Comparison of ENCODE assay signal across 8 cellular contexts in the genomic region with DNA sequence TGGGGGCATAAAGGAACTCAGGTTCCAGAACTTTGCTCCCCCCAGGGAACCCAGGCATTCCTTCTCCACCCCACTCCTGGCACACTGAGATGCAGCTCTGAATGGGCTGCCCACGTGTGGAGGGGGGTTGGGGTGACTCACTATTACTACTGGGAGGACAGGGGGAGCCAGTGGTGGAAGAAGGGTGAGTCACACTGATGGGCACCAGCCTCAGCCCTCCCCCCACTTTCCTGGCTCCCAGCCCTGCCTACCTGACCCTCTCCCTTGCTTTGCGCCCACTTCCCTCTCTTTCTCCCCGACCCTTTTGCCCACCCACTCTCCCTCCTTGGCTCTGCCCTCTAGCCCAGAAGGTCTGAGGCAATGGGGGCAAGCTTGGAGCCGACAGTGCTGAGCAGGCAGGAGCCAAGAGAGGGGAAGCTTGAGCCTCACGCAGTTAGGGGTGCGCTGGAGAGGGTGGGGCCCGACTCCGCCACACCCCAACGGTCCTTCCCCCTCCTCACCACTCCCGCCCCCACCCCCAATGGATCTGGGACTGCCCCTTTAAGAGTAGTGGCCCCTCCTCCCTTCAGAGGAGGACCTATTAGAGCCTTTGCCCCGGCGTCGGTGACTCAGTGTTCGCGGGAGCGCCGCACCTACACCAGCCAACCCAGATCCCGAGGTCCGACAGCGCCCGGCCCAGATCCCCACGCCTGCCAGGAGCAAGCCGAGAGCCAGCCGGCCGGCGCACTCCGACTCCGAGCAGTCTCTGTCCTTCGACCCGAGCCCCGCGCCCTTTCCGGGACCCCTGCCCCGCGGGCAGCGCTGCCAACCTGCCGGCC. TPM values are rescaled to one million over a fixed set of nuclear protein-coding genes. Genes with fewer than 3 reads are reported as not detected.
DNase-seq lines count a peak whose midpoint lies in the region; ATAC-seq and TF ChIP-seq lines count a peak whose summit lies in the region.

Gene LMNA, plus strand, starts transcription at position 611 of the 818 bp plus-strand sequence. CDS start 208 bp downstream, outside the sequence.

- peak within 1 kb of the TSS; percentile 94 to 99 for H3K4me3 Mint-ChIP-seq in activated T-cell treated with anti-CD3 and anti-CD28 coated beads, Interleukin-2, amount 50 U/mL, for 72 hours
- peak within 1 kb of the TSS; percentile 88 to 92 for H3K4me3 Mint-ChIP-seq in stimulated activated naive B cell treated with anti-CD40 and anti-IgM and Interleukin-4, amounts not matched to agents 10 μg/mL and 1 μg/mL and 100 μg/mL, for 72 hours

- BruUV-seq in Panc1 (replicated peaks; lab: Mats Ljungman, UMichigan): no TSS peak

- TF ChIP-seq CTCF in Panc1 (IDR thresholded peaks at IDR 0.05) (no peak), esophagus squamous epithelium (IDR thresholded peaks at IDR 0.05) (no peak)

- CTCF ChIA-PET in Panc1 (lab: Charles Lee): interaction anchor here (1.3 kb wide), 1 partner anchor 16 kb away, joined by 5 read pairs; no protein-coding TSS in a partner anchor

- 0% methylated on average over 3 to 9 of the region's 37 CpGs for WGBS in esophagus squamous epithelium, 2 donors

- H3K36me3 ChIP-seq in Panc1 (ENCODE audit: control insufficient read depth, insufficient read depth, low read length): peaks cover 6% of the 10 kb centered on the region; the same call in 1 of the 2 replicates
- H3K36me3 ChIP-seq in esophagus squamous epithelium: no peaks in the 10 kb centered on the region

- peak in 3 of 4 donors; percentile 88 to 99 (median 98) for TF ChIP-seq POLR2A in esophagus squamous epithelium (IDR thresholded peaks at IDR 0.05)

- H3K4me1 ChIP-seq in Panc1 (ENCODE audit: control insufficient read depth, insufficient read depth, low read length): peaks cover 41% of the 10 kb centered on the region
- H3K4me1 ChIP-seq in esophagus squamous epithelium: peaks cover 36 to 72% (median 51%) of the 10 kb centered on the region in 3 donors

- intact Hi-C loops in Panc1 (cut with micrococcal nuclease; ENCODE audit: unreplicated experiment) (loop anchor here (2.0 kb wide), 1 partner anchor 48 kb away; no protein-coding TSS in a partner anchor), esophagus squamous epithelium (cut with DNase I) (no loop called here)

- H3K36me3 Mint-ChIP-seq in activated T-cell treated with anti-CD3 and anti-CD28 coated beads, Interleukin-2, amount 50 U/mL, for 72 hours (ENCODE audit: insufficient read depth in 2 of 2): peaks cover 9 to 14% of the 10 kb centered on the region in 2 donors
- peaks cover 7 to 21% of the 10 kb centered on the region in 2 donors for H3K36me3 Mint-ChIP-seq in stimulated activated naive B cell treated with anti-CD40 and anti-IgM and Interleukin-4, amounts not matched to agents 10 μg/mL and 1 μg/mL and 100 μg/mL, for 72 hours

- no peaks in the 10 kb centered on the region for H3K27me3 ChIP-seq in Panc1 (ENCODE audit: control insufficient read depth, insufficient read depth, low read length)
- H3K27me3 ChIP-seq in esophagus squamous epithelium: no peaks in the 10 kb centered on the region

- H3K9me3 ChIP-seq in Panc1 (ENCODE audit: control insufficient read depth, insufficient read depth, low read depth, low read length) (no peaks in the 10 kb centered on the region), esophagus squamous epithelium (no peaks in the 10 kb centered on the region)

- POLR2A ChIA-PET in Panc1 (lab: Charles Lee): interaction anchor here (0.6 to 2.4 kb wide), 2 partner anchors 8 to 15 kb away, joined by 3 to 12 read pairs; no protein-coding TSS in a partner anchor

- H3K4me3 ChIP-seq in Panc1 (ENCODE audit: low read depth in 2 of 2, low read length in 2 of 2) (peak within 1 kb of the TSS; percentile 78 to 99), esophagus squamous epithelium (peak within 1 kb of the TSS; percentile 91 to 93 (median 92))

- DNase-seq in CMK (ENCODE audit: low read depth) (peak; percentile 68), HuH-7.5 (ENCODE audit: low spot score) (peak; percentile 87), Panc1 (ENCODE audit: low read depth, low spot score) (peak; percentile 82), esophagus squamous epithelium (lab: John Stamatoyannopoulos, UW) (peak; percentile 52), myocyte (ENCODE audit: low read depth) (peak; percentile 96)
- peak; percentile 84 to 85 for DNase-seq in activated T-cell treated with anti-CD3 and anti-CD28 coated beads, Interleukin-2, amount 50 U/mL, for 72 hours
- DNase-seq in stimulated activated naive B cell treated with anti-CD40 and anti-IgM and Interleukin-4, amounts not matched to agents 10 μg/mL and 1 μg/mL and 100 μg/mL, for 72 hours: peak; percentile 52

- H3K27ac ChIP-seq in Panc1 (ENCODE audit: low read length) (peak within 1 kb of the TSS; percentile 96), esophagus squamous epithelium (peak within 1 kb of the TSS; percentile 96 to 99 (median 98))

- H3K4me1 Mint-ChIP-seq in activated T-cell treated with anti-CD3 and anti-CD28 coated beads, Interleukin-2, amount 50 U/mL, for 72 hours (ENCODE audit: low read depth): peaks cover 47% of the 10 kb centered on the region
- peaks cover 41 to 74% of the 10 kb centered on the region in 2 donors for H3K4me1 Mint-ChIP-seq in stimulated activated naive B cell treated with anti-CD40 and anti-IgM and Interleukin-4, amounts not matched to agents 10 μg/mL and 1 μg/mL and 100 μg/mL, for 72 hours

- peaks cover 28% of the 10 kb centered on the region for H3K27me3 Mint-ChIP-seq in activated T-cell treated with anti-CD3 and anti-CD28 coated beads, Interleukin-2, amount 50 U/mL, for 72 hours (ENCODE audit: low read depth)
- H3K27me3 Mint-ChIP-seq in stimulated activated naive B cell treated with anti-CD40 and anti-IgM and Interleukin-4, amounts not matched to agents 10 μg/mL and 1 μg/mL and 100 μg/mL, for 72 hours: peaks cover 0 to 12% of the 10 kb centered on the region in 2 donors

- no peaks in the 10 kb centered on the region for H3K9me3 Mint-ChIP-seq in activated T-cell treated with anti-CD3 and anti-CD28 coated beads, Interleukin-2, amount 50 U/mL, for 72 hours
- no peaks in the 10 kb centered on the region for H3K9me3 Mint-ChIP-seq in stimulated activated naive B cell treated with anti-CD40 and anti-IgM and Interleukin-4, amounts not matched to agents 10 μg/mL and 1 μg/mL and 100 μg/mL, for 72 hours

- peak within 1 kb of the TSS; percentile 88 for H3K27ac Mint-ChIP-seq in activated T-cell treated with anti-CD3 and anti-CD28 coated beads, Interleukin-2, amount 50 U/mL, for 72 hours
- peak within 1 kb of the TSS; percentile 91 for H3K27ac Mint-ChIP-seq in stimulated activated naive B cell treated with anti-CD40 and anti-IgM and Interleukin-4, amounts not matched to agents 10 μg/mL and 1 μg/mL and 100 μg/mL, for 72 hours

- ATAC-seq in GM21390 (IDR thresholded peaks at IDR 0.05; ENCODE audit: unreplicated experiment) (peak; percentile 68), Panc1 (peak; percentile 84)
- peak; percentile 87 to 88 for ATAC-seq in activated T-cell treated with anti-CD3 and anti-CD28 coated beads, Interleukin-2, amount 50 U/mL, for 72 hours (replicated peaks in 1 of 2)
- ATAC-seq in stimulated activated naive B cell treated with anti-CD40 and anti-IgM and Interleukin-4, amounts not matched to agents 10 μg/mL and 1 μg/mL and 100 μg/mL, for 72 hours (replicated peaks): peak; percentile 88 to 90

- in situ Hi-C loops in Panc1 (cut with HindIII; ENCODE audit: low pct_unique_long_range_greater_than_20kb, low sequenced_read_pairs): no loop called here

RNA-seq across cellular contexts. Expression of gene LMNA, which starts in this region (rescaled TPM):
- total RNA-seq in Panc1 (2021; ENCODE audit: unreplicated experiment) (691 TPM), esophagus squamous epithelium (100 to 1,000 TPM; 322 to 480 (median 403) TPM), myocyte (1,328 and 1,573 TPM in 2 replicates)
- polyA plus RNA-seq in Panc1 (2012; ENCODE audit: insufficient read length): 726 TPM
- 100 to 1,000 TPM; 125 to 159 TPM for total RNA-seq in activated T-cell treated with anti-CD3 and anti-CD28 coated beads, Interleukin-2, amount 50 U/mL, for 72 hours
- 603 TPM for polyA plus RNA-seq in myocyte (2012)

Comparison
In these comparisons a context has a peak if more than half of its experiments do, and no peak if none do; other contexts are left out.
1. Peak in every context shown above with its lines: DNase-seq, ATAC-seq, H3K4me3 ChIP-seq and H3K27ac ChIP-seq.